9 cellular contexts compared by ENCODE assay signal in the genomic region with DNA sequence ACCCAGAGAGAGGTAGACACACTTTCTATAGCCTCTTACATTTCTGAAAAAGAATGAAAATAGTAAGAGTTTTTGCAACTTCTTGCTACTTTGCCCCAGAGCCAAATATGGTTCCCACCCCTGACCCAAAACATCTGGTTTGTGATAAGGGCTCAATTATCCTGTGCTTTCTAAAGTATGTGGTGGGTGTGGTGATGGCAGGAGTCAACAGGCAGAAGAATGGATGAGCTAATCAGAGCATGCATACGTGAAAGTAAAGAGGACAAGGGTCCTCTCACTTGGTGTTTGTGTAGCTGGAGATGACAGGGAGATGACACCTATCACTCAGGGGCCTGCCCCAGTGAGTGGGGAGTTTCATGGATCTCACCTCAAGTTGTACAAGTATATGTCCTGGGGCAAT.
A peak's percentile ranks its signal among the peaks of the same experiment; 100 is the strongest.
DNase-seq lines count a peak whose midpoint lies in the region; ATAC-seq lines count a peak whose summit lies in the region.
"Had no signal": no experiment of that assay in that cellular context is flagged by ENCODE, and none has a peak within 500 bp of the region (broad histone marks: within the 10 kb centered on the region; RNA-seq: fewer than 3 reads in every experiment).

No MANE protein-coding gene starts in this region.

- DNase-seq in OCI-M1 (lab: John Stamatoyannopoulos, UW): peak; percentile 86
- peak; percentile 59 for DNase-seq in islet precursor cell
- no peak for DNase-seq in SIG-M5 treated with dmso at 0.1 percent for 504 hours (lab: John Stamatoyannopoulos, UW; ENCODE audit: unreplicated experiment)
- no peak for DNase-seq in NCI-H2029 (lab: John Stamatoyannopoulos, UW)
- DNase-seq in activated CD4-positive, alpha-beta T cell treated with anti-CD3 and anti-CD28 coated beads for 4 hours: no peak
- DNase-seq: foreskin melanocyte, NCI-H524 treated with DMSO at 0.1 percent for 48 hours had no signal

- ATAC-seq in GM18867 (IDR thresholded peaks at IDR 0.05; ENCODE audit: unreplicated experiment) (peak; percentile 5), GM21619 (IDR thresholded peaks at IDR 0.05; ENCODE audit: unreplicated experiment) (peak; percentile 5)

Comparison
In these comparisons a context has a peak if more than half of its experiments do, and no peak if none do; other contexts are left out.
1. DNase-seq: peak in OCI-M1 (single experiment) and islet precursor cell (single experiment); none in SIG-M5 treated with dmso at 0.1 percent for 504 hours (single experiment), NCI-H2029 (single experiment) and activated CD4-positive, alpha-beta T cell treated with anti-CD3 and anti-CD28 coated beads for 4 hours (0 of 2).